8 cellular contexts compared by ENCODE assay signal in genomic region chr12:131681746-131682510, GRCh38. TPM values are rescaled to one million over a fixed set of nuclear protein-coding genes. Genes with fewer than 3 reads are reported as not detected.
DNase-seq lines count a peak whose midpoint lies in the region; ATAC-seq and TF ChIP-seq lines count a peak whose summit lies in the region.
"Not testable (repeated sequence)": the region's sequence is repeated elsewhere in the genome, so short reads cannot be mapped to it uniquely, and the experiment has no call there.

No MANE protein-coding gene starts in this region.

- CTCF ChIA-PET in CD4-positive, alpha-beta memory T cell (lab: Charles Lee; ENCODE audit: partially characterized antibody), result not testable (repeated sequence)
- CTCF ChIA-PET in MCF 10A (lab: Yijun Ruan, JAX), result interaction anchor here (1.2 kb wide), 1 partner anchor 549 kb away, joined by 3 read pairs; no protein-coding TSS in a partner anchor

- peak in 3 of 5 donors; percentile 43 to 83 (median 59) for DNase-seq in CD4-positive, alpha-beta memory T cell
- DNase-seq in NCI-H82 (lab: John Stamatoyannopoulos, UW) (peak; percentile 60), MCF 10A (ENCODE audit: unreplicated experiment) (peak; percentile 78), iPS-NIHi7 (ENCODE audit: extremely low spot score) (peak; percentile 97)
- DNase-seq in activated CD4-positive, alpha-beta T cell treated with anti-CD3 and anti-CD28 coated beads for 48 hours, result peak; percentile 46
- peak; percentile 15 to 71 for DNase-seq in stimulated activated CD4-positive, alpha-beta T cell treated with anti-CD3 and anti-CD28 coated beads, Interleukin-2, amount 100 ng/mL, for 24 hours

- H3K36me3 Mint-ChIP-seq in CD4-positive, alpha-beta memory T cell; MCF 10A (ENCODE audit: insufficient read depth, unreplicated experiment): not testable (repeated sequence)

- H3K9me3 ChIP-seq in CD4-positive, alpha-beta memory T cell (ENCODE audit: control insufficient read depth in 1 of 2, low read length in 2 of 2), result not testable (repeated sequence)

- ATAC-seq in GM19452 (IDR thresholded peaks at IDR 0.05; ENCODE audit: unreplicated experiment), result peak; percentile 92
- peak; percentile 100 for ATAC-seq in HG03139 (IDR thresholded peaks at IDR 0.05; ENCODE audit: unreplicated experiment)

- H3K4me3 Mint-ChIP-seq in CD4-positive, alpha-beta memory T cell, result peak overlapping the region in 6 of 8 donors; percentile 62 to 79 (median 70)
- not testable (repeated sequence) for H3K4me3 Mint-ChIP-seq in MCF 10A (ENCODE audit: unreplicated experiment)

- not testable (repeated sequence) for TF ChIP-seq CTCF in MCF 10A (IDR thresholded peaks at IDR 0.05; ENCODE audit: unreplicated experiment)

- H3K4me1 Mint-ChIP-seq in CD4-positive, alpha-beta memory T cell, result peaks cover 0 to 13% (median 8%) of the 10 kb centered on the region in 4 donors
- peaks cover 15% of the 10 kb centered on the region for H3K4me1 Mint-ChIP-seq in MCF 10A (ENCODE audit: insufficient read depth, unreplicated experiment)

- H3K4me1 ChIP-seq in CD4-positive, alpha-beta memory T cell (ENCODE audit: insufficient read depth, low read length), result not testable (repeated sequence)

- POLR2A ChIA-PET in CD4-positive, alpha-beta memory T cell (lab: Charles Lee; ENCODE audit: partially characterized antibody); MCF 10A (lab: Yijun Ruan, JAX): not testable (repeated sequence)

- BruUV-seq in MCF 10A (replicated peaks; lab: Mats Ljungman, UMichigan), result not testable (repeated sequence)

- peak overlapping the region in 3 of 7 donors; percentile 29 to 81 (median 57) for H3K27ac Mint-ChIP-seq in CD4-positive, alpha-beta memory T cell
- H3K27ac Mint-ChIP-seq in MCF 10A (ENCODE audit: low read depth, unreplicated experiment), result not testable (repeated sequence)

- not testable (repeated sequence) for H3K27me3 ChIP-seq in CD4-positive, alpha-beta memory T cell (ENCODE audit: insufficient read depth, low read length)

- not testable (repeated sequence) for H3K27ac ChIP-seq in CD4-positive, alpha-beta memory T cell (ENCODE audit: low read depth, low read length)

- not testable (repeated sequence) for H3K9me3 Mint-ChIP-seq in CD4-positive, alpha-beta memory T cell; MCF 10A (ENCODE audit: unreplicated experiment)

- H3K36me3 ChIP-seq in CD4-positive, alpha-beta memory T cell (ENCODE audit: insufficient read depth, low read length), result not testable (repeated sequence)

- H3K4me3 ChIP-seq in CD4-positive, alpha-beta memory T cell (ENCODE audit: low read length in 2 of 2), result not testable (repeated sequence)

- intact Hi-C loops in CD4-positive, alpha-beta memory T cell (cut with micrococcal nuclease); MCF 10A (cut with micrococcal nuclease): not testable (repeated sequence)

- H3K27me3 Mint-ChIP-seq in CD4-positive, alpha-beta memory T cell, result not testable (repeated sequence)
- H3K27me3 Mint-ChIP-seq in MCF 10A (ENCODE audit: insufficient read depth, unreplicated experiment), result peaks cover 31% of the 10 kb centered on the region

RNA-seq across cellular contexts. Expression of gene SFSWAP, which starts 29.0 kb away (rescaled TPM):
- 10 to 100 TPM; 95.7 to 96.8 TPM for total RNA-seq in CD4-positive, alpha-beta memory T cell
- 10 to 100 TPM in 1 of 2 donors, 1 to 10 TPM in 1; 9.8 to 25.7 TPM for polyA plus RNA-seq in CD4-positive, alpha-beta memory T cell
- 68.2 and 68.8 TPM in 2 replicates for total RNA-seq in MCF 10A (2022)

Comparison
In these comparisons a context has a peak if more than half of its experiments do, and no peak if none do; other contexts are left out.
1. DNase-seq: peak in every context shown above with its lines; median percentile 97 in iPS-NIHi7; 78 in MCF 10A; 60 in NCI-H82; 59 in CD4-positive, alpha-beta memory T cell; 46 in activated CD4-positive, alpha-beta T cell treated with anti-CD3 and anti-CD28 coated beads for 48 hours; 43 in stimulated activated CD4-positive, alpha-beta T cell treated with anti-CD3 and anti-CD28 coated beads, Interleukin-2, amount 100 ng/mL, for 24 hours.